Comparison of ENCODE assay signal across 25 cellular contexts in genomic region chr13:62060570-62060969, GRCh38.
"Had no signal": no experiment of that assay in that cellular context is flagged by ENCODE, and none has a peak within 500 bp of the region (broad histone marks: within the 10 kb centered on the region; RNA-seq: fewer than 3 reads in every experiment).

No MANE protein-coding gene starts in this region.

- DNase-seq: cortex of kidney; effector memory CD8-positive, alpha-beta T cell; erythroblast; esophagus squamous epithelium; foreskin melanocyte; glutamatergic neuron; heart right ventricle; hippocampal formation; immature natural killer cell; islet precursor cell; kidney glomerular epithelial cell; left colon; left ventricle myocardium superior; lower lobe of right lung; naive thymus-derived CD8-positive, alpha-beta T cell; nephron progenitor cell; nucleus accumbens; right cardiac atrium; sigmoid colon; stimulated activated CD4-positive, alpha-beta T cell treated with anti-CD3 and anti-CD28 coated beads, Interleukin-2, amount 100 ng/mL, for 24 hours; stimulated activated CD4-positive, alpha-beta T cell treated with anti-CD3 and anti-CD28 coated beads, Interleukin-4, amount 100 ng/mL, for 24 hours; stimulated activated naive CD4-positive, alpha-beta T cell treated with Interleukin-2 at 50 U/mL for 16 hours; substantia nigra; testis; tibial artery had no signal
